ENCODE assay signal across 8 cellular contexts in genomic region chr1:26692211-26692792, GRCh38. TPM values are rescaled to one million over a fixed set of nuclear protein-coding genes. Genes with fewer than 3 reads are reported as not detected.
A peak's percentile ranks its signal among the peaks of the same experiment; 100 is the strongest.
DNase-seq lines count a peak whose midpoint lies in the region; ATAC-seq and TF ChIP-seq lines count a peak whose summit lies in the region.

No MANE protein-coding gene starts in this region.

- peak; percentile 48 for ATAC-seq in effector memory CD8-positive, alpha-beta T cell (replicated peaks)
- ATAC-seq in HG03457 (IDR thresholded peaks at IDR 0.05; ENCODE audit: unreplicated experiment) = no peak

- peaks cover 18 to 32% of the 10 kb centered on the region in 2 donors for H3K4me1 Mint-ChIP-seq in effector memory CD8-positive, alpha-beta T cell (ENCODE audit: low read depth in 2 of 2)

- DNase-seq in GM10248 (ENCODE audit: extremely low spot score) (peak; percentile 78), HT-29 (ENCODE audit: low spot score) (peak; percentile 94), NOMO-1 treated with DMSO at 0.1 percent for 48 hours (lab: John Stamatoyannopoulos, UW; ENCODE audit: unreplicated experiment) (peak; percentile 97), lung microvascular endothelial cell (ENCODE audit: low read depth in 2 of 2) (peak; percentile 88 to 92)
- DNase-seq in activated CD8-positive, alpha-beta memory T cell treated with anti-CD3 and anti-CD28 coated beads for 48 hours (ENCODE audit: low read depth in 2 of 3, low spot score in 2 of 3) = peak; percentile 51 to 58 (median 54)
- peak; percentile 75 to 83 (median 78) for DNase-seq in effector memory CD8-positive, alpha-beta T cell
- DNase-seq in stimulated activated CD4-positive, alpha-beta T cell treated with anti-CD3 and anti-CD28 coated beads, TNF-alpha, amount 100 ng/mL, for 24 hours (ENCODE audit: low read depth in 3 of 3) = peak; percentile 53 to 75 (median 61)

- H3K9me3 Mint-ChIP-seq in effector memory CD8-positive, alpha-beta T cell = no peaks in the 10 kb centered on the region

- CTCF ChIA-PET in GM10248 (lab: Yijun Ruan, JAX) = interaction anchor here (0.8 to 6.1 kb wide), 25 partner anchors 10 to 352 kb away, joined by 3 to 30 read pairs (median 4); partner anchors contain the start of genes HMGN2 and PIGV

- H3K27ac Mint-ChIP-seq in effector memory CD8-positive, alpha-beta T cell = peak overlapping the region; percentile 91 to 96

- H3K4me3 Mint-ChIP-seq in effector memory CD8-positive, alpha-beta T cell = peak overlapping the region in 1 of 2 donors; percentile 97

- no peaks in the 10 kb centered on the region for H3K27me3 Mint-ChIP-seq in effector memory CD8-positive, alpha-beta T cell

- POLR2A ChIA-PET in GM10248 (lab: Yijun Ruan, JAX) = interaction anchor here (0.5 to 1.8 kb wide), 6 partner anchors 9 to 97 kb away, joined by 3 to 11 read pairs (median 4); no protein-coding TSS in a partner anchor

- H3K36me3 Mint-ChIP-seq in effector memory CD8-positive, alpha-beta T cell (ENCODE audit: insufficient read depth) = peaks cover 15% of the 10 kb centered on the region

- TF ChIP-seq CTCF in GM10248 (IDR thresholded peaks at IDR 0.05; ENCODE audit: control extremely low read depth, extremely low read depth, low read depth, missing control alignments) = peak; percentile 26

RNA-seq across cellular contexts. Expression of gene ARID1A, which starts 3.5 kb away (rescaled TPM):
- total RNA-seq in HT-29 (2014; rRNA removed; shearing (Covaris generic)) = 28.4 and 37.2 TPM in 2 replicates
- total RNA-seq in lung microvascular endothelial cell = 7.8 and 9.5 TPM in 2 replicates
